11 cellular contexts compared by ENCODE assay signal in genomic region chr2:3403587-3404334, GRCh38. TPM values are rescaled to one million over a fixed set of nuclear protein-coding genes. Genes with fewer than 3 reads are reported as not detected.
DNase-seq lines count a peak whose midpoint lies in the region; ATAC-seq and TF ChIP-seq lines count a peak whose summit lies in the region.
"Had no signal": no experiment of that assay in that cellular context is flagged by ENCODE, and none has a peak within 500 bp of the region (broad histone marks: within the 10 kb centered on the region; RNA-seq: fewer than 3 reads in every experiment).

No MANE protein-coding gene starts in this region.

- no peaks in the 10 kb centered on the region for H3K9me3 ChIP-seq in uterus

- no peak overlapping the region for H3K4me3 ChIP-seq in uterus

- H3K27me3 Mint-ChIP-seq in immature natural killer cell (ENCODE audit: low read depth in 3 of 3) = peaks cover 0 to 1% (median 0%) of the 10 kb centered on the region in 3 donors
- H3K27me3 Mint-ChIP-seq: central memory CD8-positive, alpha-beta T cell had no signal

- ATAC-seq in GM19324 (IDR thresholded peaks at IDR 0.05; ENCODE audit: low FRiP score, unreplicated experiment) (peak; percentile 99), HG02678 (IDR thresholded peaks at IDR 0.05; ENCODE audit: unreplicated experiment) (peak; percentile 99), HG03469 (IDR thresholded peaks at IDR 0.05; ENCODE audit: unreplicated experiment) (peak; percentile 99)
- ATAC-seq: foreskin keratinocyte had no signal

- H3K36me3 Mint-ChIP-seq in immature natural killer cell = peaks cover 8 to 18% (median 12%) of the 10 kb centered on the region in 3 donors

- DNase-seq in GM10266 (ENCODE audit: extremely low spot score) (peak; percentile 81), HCEC 1CT (no peak), ACHN (no peak), uterus (no peak), immature natural killer cell (no peak)
- DNase-seq: foreskin keratinocyte, mesendoderm had no signal

- no peaks in the 10 kb centered on the region for H3K36me3 ChIP-seq in uterus

- intact Hi-C loops in uterus (cut with DNase I; ENCODE audit: low total_unique reads) = no loop called here

- peaks cover 8 to 41% of the 10 kb centered on the region in 2 donors for H3K4me1 Mint-ChIP-seq in immature natural killer cell

- H3K4me3 Mint-ChIP-seq in immature natural killer cell = no peak overlapping the region
- H3K4me3 Mint-ChIP-seq: central memory CD8-positive, alpha-beta T cell had no signal

- no peaks in the 10 kb centered on the region for H3K27me3 ChIP-seq in uterus
- H3K27me3 ChIP-seq: foreskin keratinocyte had no signal

- TF ChIP-seq POLR2A in uterus (IDR thresholded peaks at IDR 0.05) = no peak

- H3K4me1 ChIP-seq in uterus = no peaks in the 10 kb centered on the region
- H3K4me1 ChIP-seq: foreskin keratinocyte had no signal

- TF ChIP-seq CTCF in GM10266 (IDR thresholded peaks at IDR 0.05; ENCODE audit: control insufficient read depth, insufficient read depth, low read depth, missing control alignments) (no peak), uterus (IDR thresholded peaks at IDR 0.05) (no peak)

- no peak overlapping the region for H3K27ac ChIP-seq in uterus
- H3K27ac ChIP-seq: foreskin keratinocyte had no signal

- H3K9me3 Mint-ChIP-seq in immature natural killer cell = no peaks in the 10 kb centered on the region
- H3K9me3 Mint-ChIP-seq: central memory CD8-positive, alpha-beta T cell had no signal

- in situ Hi-C loops in ACHN (cut with HindIII; ENCODE audit: low pct_ligation_motif_present, low pct_unique_long_range_greater_than_20kb, low sequenced_read_pairs) = no loop called here

- H3K27ac Mint-ChIP-seq in immature natural killer cell = no peak overlapping the region

RNA-seq across cellular contexts. Expression of gene TRAPPC12, which starts 24.3 kb away (rescaled TPM):
- 100 to 1,000 TPM in 1 of 4 donors, 10 to 100 TPM in 3; 15.6 to 149 (median 66.5) TPM for total RNA-seq in uterus
- polyA plus RNA-seq in immature natural killer cell = 10 to 100 TPM; 14.4 to 41.4 (median 19.9) TPM

RNA-seq across cellular contexts. Expression of gene EIPR1, which starts 26.1 kb away (rescaled TPM):
- 10 to 100 TPM in 3 of 4 donors, under 1 TPM in 1; 0.59 to 28.9 (median 20.4) TPM for total RNA-seq in uterus
- polyA plus RNA-seq in immature natural killer cell = 10 to 100 TPM; 37.1 to 47.7 (median 41.1) TPM
